Comparison of ENCODE assay signal across 17 cellular contexts in genomic region chr22:43198936-43199335, GRCh38. TPM values are rescaled to one million over a fixed set of nuclear protein-coding genes. Genes with fewer than 3 reads are reported as not detected.
DNase-seq lines count a peak whose midpoint lies in the region; ATAC-seq and TF ChIP-seq lines count a peak whose summit lies in the region.
"Had no signal": no experiment of that assay in that cellular context is flagged by ENCODE, and none has a peak within 500 bp of the region (broad histone marks: within the 10 kb centered on the region; RNA-seq: fewer than 3 reads in every experiment).

No MANE protein-coding gene starts in this region.

- no peak overlapping the region for H2AK9ac ChIP-seq in IMR-90 (replicated peaks; ENCODE audit: low read depth, low read length, poor library complexity)

- no peak overlapping the region for H2BK15ac ChIP-seq in IMR-90 (ENCODE audit: low read depth, low read length)

- H3K14ac ChIP-seq in IMR-90 (replicated peaks; ENCODE audit: low read depth, low read length): no peak overlapping the region

- H3K4me1 Mint-ChIP-seq in nephron progenitor cell: peaks cover 20% of the 10 kb centered on the region
- H3K4me1 Mint-ChIP-seq in progenitor cell of endocrine pancreas (ENCODE audit: low read depth): peaks cover 3% of the 10 kb centered on the region
- H3K4me1 Mint-ChIP-seq: CD4-positive, CD25-positive, alpha-beta regulatory T cell; CD8-positive, alpha-beta memory T cell had no signal

- H2BK20ac ChIP-seq in IMR-90 (ENCODE audit: low read depth, low read length): no peak overlapping the region

- H3K9me3 ChIP-seq in IMR-90 (ENCODE audit: control insufficient read depth, insufficient read depth, low read length) (no peaks in the 10 kb centered on the region), adipocyte (ENCODE audit: control insufficient read depth, low read length) (no peaks in the 10 kb centered on the region)
- H3K9me3 ChIP-seq: BE2C had no signal

- H3K27me3 ChIP-seq in IMR-90 (ENCODE audit: control insufficient read depth, insufficient read depth, low read length) (peaks cover 24% of the 10 kb centered on the region; the same call in 1 of the 2 replicates), adipocyte (replicated peaks; ENCODE audit: control insufficient read depth, insufficient read depth, low read length) (peaks cover 61% of the 10 kb centered on the region)
- H3K27me3 ChIP-seq: BE2C had no signal

- H3K4me3 Mint-ChIP-seq in nephron progenitor cell (no peak overlapping the region), progenitor cell of endocrine pancreas (ENCODE audit: low read depth) (no peak overlapping the region)
- H3K4me3 Mint-ChIP-seq: CD8-positive, alpha-beta memory T cell; GM23338 had no signal

- no peaks in the 10 kb centered on the region for H3K9me1 ChIP-seq in IMR-90 (ENCODE audit: insufficient read depth, low read length)

- no peaks in the 10 kb centered on the region for H4K20me1 ChIP-seq in IMR-90 (ENCODE audit: insufficient read depth, low read length)

- H3K36me3 Mint-ChIP-seq in nephron progenitor cell (ENCODE audit: low read depth): peaks cover 23% of the 10 kb centered on the region
- H3K36me3 Mint-ChIP-seq in progenitor cell of endocrine pancreas (ENCODE audit: insufficient read depth): no peaks in the 10 kb centered on the region
- H3K36me3 Mint-ChIP-seq: CD4-positive, CD25-positive, alpha-beta regulatory T cell; CD8-positive, alpha-beta memory T cell had no signal

- POLR2A ChIA-PET in IMR-90 (lab: Charles Lee; ENCODE audit: unreplicated experiment): no interaction called here

- H3K36me3 ChIP-seq in IMR-90 (ENCODE audit: control insufficient read depth, insufficient read depth, low read length) (no peaks in the 10 kb centered on the region), adipocyte (ENCODE audit: control insufficient read depth, insufficient read depth, low read length, severe bottlenecking) (no peaks in the 10 kb centered on the region)
- H3K36me3 ChIP-seq: BE2C had no signal

- WGBS in IMR-90 (ENCODE audit: extremely low coverage in 2 of 2, insufficient read length in 1 of 2), 2 experiments: 70% methylated on average over 5 of the region's 9 CpGs; no CpG with 5 or more reads in 1 of the 2 experiments

- no peaks in the 10 kb centered on the region for H3K79me1 ChIP-seq in IMR-90 (ENCODE audit: low read depth in 1 of 2, low read length in 2 of 2)

- ATAC-seq in IMR-90 (ENCODE audit: low read depth) (peak; percentile 21; the same call in 1 of the 2 replicates), GM21423 (IDR thresholded peaks at IDR 0.05; ENCODE audit: unreplicated experiment) (no peak), GM19351 (IDR thresholded peaks at IDR 0.05; ENCODE audit: unreplicated experiment) (no peak), GM21447 (IDR thresholded peaks at IDR 0.05; ENCODE audit: unreplicated experiment) (no peak)
- ATAC-seq: GM23338 had no signal

- no peak overlapping the region; the same call in 1 of the 2 replicates for H2AK5ac ChIP-seq in IMR-90 (ENCODE audit: low read depth, low read length)

- in situ Hi-C loops in IMR-90 (cut with MboI; ENCODE audit: low sequenced_read_pairs): no loop called here

- H4K5ac ChIP-seq in IMR-90 (ENCODE audit: low read depth, low read length): no peak overlapping the region

- H3K27ac ChIP-seq in IMR-90 (ENCODE audit: insufficient read depth, low read length): no peak overlapping the region

- no peak overlapping the region for H3K23ac ChIP-seq in IMR-90 (ENCODE audit: low read depth, low read length)

- no peak for TF ChIP-seq RAD21 in IMR-90 (IDR thresholded peaks at IDR 0.05; ENCODE audit: low read length)

- H3K4me2 ChIP-seq in IMR-90 (ENCODE audit: low read depth, low read length): no peak overlapping the region
- H3K4me2 ChIP-seq: GM23338 had no signal

- H4K8ac ChIP-seq in IMR-90 (ENCODE audit: low read depth in 2 of 2, low read length in 2 of 2): no peak overlapping the region

- H3K9me3 Mint-ChIP-seq in nephron progenitor cell (no peaks in the 10 kb centered on the region), progenitor cell of endocrine pancreas (ENCODE audit: low read depth) (no peaks in the 10 kb centered on the region)
- H3K9me3 Mint-ChIP-seq: GM23338 had no signal

- DNase-seq in IMR-90 (no peak), adipocyte (ENCODE audit: low read depth) (peak; percentile 29), nephron progenitor cell (no peak), progenitor cell of endocrine pancreas (ENCODE audit: low spot score, unreplicated experiment) (no peak), head of caudate nucleus (no peak)
- DNase-seq: ACHN; BE2C; CD4-positive, CD25-positive, alpha-beta regulatory T cell; CD8-positive, alpha-beta memory T cell; COR-L47; DMS79; GDM1; HCEC 1CT had no signal

- H3K27ac Mint-ChIP-seq in nephron progenitor cell: peak overlapping the region; percentile 64
- H3K27ac Mint-ChIP-seq in progenitor cell of endocrine pancreas: peak overlapping the region; percentile 4
- H3K27ac Mint-ChIP-seq: CD4-positive, CD25-positive, alpha-beta regulatory T cell; CD8-positive, alpha-beta memory T cell; GM23338 had no signal

- no peak for TF ChIP-seq POLR2A in IMR-90 (IDR thresholded peaks at IDR 0.05; ENCODE audit: low read depth, low read length)

- no peak overlapping the region for H4K91ac ChIP-seq in IMR-90 (ENCODE audit: insufficient read depth, low read depth, low read length)

- no peak overlapping the region for H3K56ac ChIP-seq in IMR-90 (ENCODE audit: extremely low read depth, insufficient read depth, low read length)

- CTCF ChIA-PET in IMR-90 (lab: Yijun Ruan, JAX): no interaction called here

- no peak overlapping the region for H3K4ac ChIP-seq in IMR-90 (ENCODE audit: low read depth, low read length)

- peaks cover 4% of the 10 kb centered on the region; the same call in 1 of the 2 replicates for H3K4me1 ChIP-seq in IMR-90 (ENCODE audit: control insufficient read depth, insufficient read depth, low read length)
- H3K4me1 ChIP-seq in adipocyte (ENCODE audit: control insufficient read depth, insufficient read depth, low read length): no peaks in the 10 kb centered on the region
- H3K4me1 ChIP-seq: BE2C had no signal

- H3K18ac ChIP-seq in IMR-90 (ENCODE audit: low read depth, low read length): no peak overlapping the region

- dilution Hi-C loops in IMR-90 (cut with HindIII; ENCODE audit: low sequenced_read_pairs, unreplicated experiment): no loop called here

- TF ChIP-seq CTCF in IMR-90 (conservative IDR thresholded peaks at IDR 0.05; ENCODE audit: low read depth, low read length) (no peak), nephron progenitor cell (IDR thresholded peaks at IDR 0.05) (no peak), progenitor cell of endocrine pancreas (IDR thresholded peaks at IDR 0.05; ENCODE audit: unreplicated experiment) (no peak)

- H3K9ac ChIP-seq in IMR-90 (ENCODE audit: low read depth, low read length) (no peak overlapping the region), adipocyte (ENCODE audit: low read length) (no peak overlapping the region)

- no peak overlapping the region for H2BK120ac ChIP-seq in IMR-90 (ENCODE audit: low read depth, low read length)

- intact Hi-C loops in IMR-90 (cut with micrococcal nuclease) (no loop called here), head of caudate nucleus (cut with DNase I) (no loop called here)

- no peak overlapping the region for H2BK5ac ChIP-seq in IMR-90 (ENCODE audit: low read depth, low read length, poor library complexity, severe bottlenecking)

- H3K27me3 Mint-ChIP-seq in nephron progenitor cell (ENCODE audit: low read depth, poor library complexity) (peaks cover 18% of the 10 kb centered on the region), progenitor cell of endocrine pancreas (peaks cover 26% of the 10 kb centered on the region)

- no TSS peak for BruUV-seq in IMR-90 (replicated peaks; lab: Mats Ljungman, UMichigan)

- peak overlapping the region; percentile 27 for H2AFZ ChIP-seq in IMR-90 (replicated peaks; ENCODE audit: low read length, poor library complexity)
- H2AFZ ChIP-seq: GM23338 had no signal

- no peak overlapping the region for H3K4me3 ChIP-seq in IMR-90 (ENCODE audit: insufficient read depth, low read depth, low read length)
- H3K4me3 ChIP-seq in adipocyte (ENCODE audit: low read length): no peak overlapping the region
- H3K4me3 ChIP-seq: GM23338 had no signal

TF ChIP-seq in IMR-90, 13 proteins besides CTCF, POLR2A, EP300 and RAD21:
- no peak for TF ChIP-seq MXI1 (IDR thresholded peaks at IDR 0.05; ENCODE audit: borderline replicate concordance, low read depth, low read length)
- no peak for TF ChIP-seq BHLHE40 (IDR thresholded peaks at IDR 0.05; ENCODE audit: low read depth, low read length)
- no peak for TF ChIP-seq NFE2L2 (IDR thresholded peaks at IDR 0.05; ENCODE audit: low read depth, low read length)
- no peak for TF ChIP-seq RCOR1 (IDR thresholded peaks at IDR 0.05; ENCODE audit: insufficient replicate concordance, low read length)
- no peak for TF ChIP-seq CHD1 (IDR thresholded peaks at IDR 0.05; ENCODE audit: low read depth, low read length)
- TF ChIP-seq, protein P1, sequence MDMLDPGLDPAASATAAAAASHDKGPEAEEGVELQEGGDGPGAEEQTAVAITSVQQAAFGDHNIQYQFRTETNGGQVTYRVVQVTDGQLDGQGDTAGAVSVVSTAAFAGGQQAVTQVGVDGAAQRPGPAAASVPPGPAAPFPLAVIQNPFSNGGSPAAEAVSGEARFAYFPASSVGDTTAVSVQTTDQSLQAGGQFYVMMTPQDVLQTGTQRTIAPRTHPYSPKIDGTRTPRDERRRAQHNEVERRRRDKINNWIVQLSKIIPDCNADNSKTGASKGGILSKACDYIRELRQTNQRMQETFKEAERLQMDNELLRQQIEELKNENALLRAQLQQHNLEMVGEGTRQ (IDR thresholded peaks at IDR 0.05; ENCODE audit: low read depth, low read length): no peak
- no peak for TF ChIP-seq FOS (IDR thresholded peaks at IDR 0.05; ENCODE audit: low read depth, low read length)
- no peak for TF ChIP-seq CEBPB (IDR thresholded peaks at IDR 0.05; ENCODE audit: low read depth, low read length)

RNA-seq across cellular contexts. Expression of gene TTLL12, which starts 12.0 kb away (rescaled TPM):
- total RNA-seq in IMR-90 (2012; rRNA removed) (26.7 and 30.1 TPM in 2 replicates), progenitor cell of endocrine pancreas (40.9 and 43.9 TPM in 2 replicates)
- polyA plus RNA-seq in IMR-90 (2012; rRNA removed): 20.9 and 21.8 TPM in 2 replicates
- 13.3 and 15.5 TPM in 2 replicates for polyA plus RNA-seq in IMR-90 (2012; cell fraction: cytosol; rRNA removed)
- 7.9 and 17.5 TPM in 2 replicates for polyA plus RNA-seq in IMR-90 (2012; cell fraction: nucleus; rRNA removed; ENCODE audit: low replicate concordance)

RNA-seq across cellular contexts. Expression of gene TSPO, which starts 47.6 kb away (rescaled TPM):
- total RNA-seq in IMR-90 (2012; rRNA removed): 94.7 and 115 TPM in 2 replicates
- polyA plus RNA-seq in IMR-90 (2012; rRNA removed): 297 and 401 TPM in 2 replicates
- polyA plus RNA-seq in IMR-90 (2012; cell fraction: cytosol; rRNA removed): 415 and 627 TPM in 2 replicates
- polyA plus RNA-seq in IMR-90 (2012; cell fraction: nucleus; rRNA removed; ENCODE audit: low replicate concordance): 93.4 and 268 TPM in 2 replicates
- total RNA-seq in progenitor cell of endocrine pancreas: 0.79 and 1.2 TPM in 2 replicates

RNA-seq across cellular contexts. Expression of gene MCAT, which starts 55.7 kb away (rescaled TPM):
- total RNA-seq in IMR-90 (2012; rRNA removed): 7.3 and 8.3 TPM in 2 replicates
- 19.7 and 21.2 TPM in 2 replicates for polyA plus RNA-seq in IMR-90 (2012; rRNA removed)
- polyA plus RNA-seq in IMR-90 (2012; cell fraction: cytosol; rRNA removed): 25.4 and 27.1 TPM in 2 replicates
- polyA plus RNA-seq in IMR-90 (2012; cell fraction: nucleus; rRNA removed; ENCODE audit: low replicate concordance): 11.1 and 16.6 TPM in 2 replicates
- 20.4 and 24.0 TPM in 2 replicates for total RNA-seq in progenitor cell of endocrine pancreas

Comparison
In these comparisons a context has a peak if more than half of its experiments do, and no peak if none do; other contexts are left out.
1. RNA of gene TSPO, which starts 47.6 kb away (total RNA-seq): 94.7 to 115 TPM in IMR-90; 0.79 to 1.2 TPM in progenitor cell of endocrine pancreas; every median in the first group is over 10 times any median in the second.